In genomic region chr14:41873379-41874034, GRCh38 we compare ENCODE assay signal across 18 cellular contexts.
DNase-seq lines count a peak whose midpoint lies in the region; TF ChIP-seq lines count a peak whose summit lies in the region.
"Had no signal": no experiment of that assay in that cellular context is flagged by ENCODE, and none has a peak within 500 bp of the region (broad histone marks: within the 10 kb centered on the region; RNA-seq: fewer than 3 reads in every experiment).

No MANE protein-coding gene starts in this region.

- H3K79me2 ChIP-seq in fibroblast of lung (ENCODE audit: control insufficient read depth, insufficient read depth, low read length), result no peaks in the 10 kb centered on the region

- H3K9me3 ChIP-seq in fibroblast of lung (ENCODE audit: control insufficient read depth, insufficient read depth, low read depth, low read length) (no peaks in the 10 kb centered on the region), endodermal cell (ENCODE audit: control insufficient read depth, low read length) (peaks cover 12% of the 10 kb centered on the region)

- H3K36me3 ChIP-seq in fibroblast of lung (ENCODE audit: control insufficient read depth, insufficient read depth, low read length) (no peaks in the 10 kb centered on the region), endodermal cell (ENCODE audit: control insufficient read depth, insufficient read depth, low read length) (no peaks in the 10 kb centered on the region)

- TF ChIP-seq CTCF in AG10803 (conservative IDR thresholded peaks at IDR 0.05; ENCODE audit: low read length) (no peak), fibroblast of lung (conservative IDR thresholded peaks at IDR 0.05 in 1 of 2, IDR thresholded peaks at IDR 0.05 in 1 of 2; ENCODE audit: low read depth in 1 of 2, low read length in 2 of 2) (no peak), nephron (IDR thresholded peaks at IDR 0.05; ENCODE audit: unreplicated experiment in 3 of 3) (no peak), endodermal cell (conservative IDR thresholded peaks at IDR 0.05) (no peak)

- H3K27me3 Mint-ChIP-seq in nephron (ENCODE audit: low read depth) (no peaks in the 10 kb centered on the region), endodermal cell (ENCODE audit: insufficient read depth) (peaks cover 1% of the 10 kb centered on the region)
- H3K27me3 Mint-ChIP-seq: activated naive CD8-positive, alpha-beta T cell; naive thymus-derived CD8-positive, alpha-beta T cell; T-helper 17 cell had no signal

- H3K9me3 Mint-ChIP-seq in nephron, result peaks cover 7% of the 10 kb centered on the region
- peaks cover 4% of the 10 kb centered on the region for H3K9me3 Mint-ChIP-seq in endodermal cell

- H3K27ac Mint-ChIP-seq in nephron, result peak overlapping the region; percentile 90 to 91 (median 90)
- no peak overlapping the region for H3K27ac Mint-ChIP-seq in endodermal cell
- H3K27ac Mint-ChIP-seq: activated naive CD8-positive, alpha-beta T cell; naive thymus-derived CD8-positive, alpha-beta T cell; T-helper 17 cell had no signal

- H3K36me3 Mint-ChIP-seq in nephron (ENCODE audit: low read depth) (no peaks in the 10 kb centered on the region), endodermal cell (ENCODE audit: low read depth) (peaks cover 2% of the 10 kb centered on the region)
- H3K36me3 Mint-ChIP-seq: activated naive CD8-positive, alpha-beta T cell; naive thymus-derived CD8-positive, alpha-beta T cell had no signal

- H3K4me3 Mint-ChIP-seq in nephron (peak overlapping the region; percentile 5 to 55 (median 19)), endodermal cell (no peak overlapping the region)
- H3K4me3 Mint-ChIP-seq: activated naive CD8-positive, alpha-beta T cell; naive thymus-derived CD8-positive, alpha-beta T cell; T-helper 17 cell had no signal

- no CpG with 5 or more reads among the region's 2 CpGs for WGBS in endodermal cell (ENCODE audit: insufficient coverage in 1 of 2, insufficient read length in 1 of 2), 2 experiments

- DNase-seq in AG10803 (ENCODE audit: low read depth), result peak; percentile 41
- peak; percentile 10 for DNase-seq in NCI-H2171 (lab: John Stamatoyannopoulos, UW)
- peak; percentile 60 to 68 for DNase-seq in fibroblast of lung (ENCODE audit: low read depth in 2 of 2)
- DNase-seq in endodermal cell, result no peak
- DNase-seq in stimulated activated CD4-positive, alpha-beta T cell treated with anti-CD3 and anti-CD28 coated beads, Interleukin-12 subunit alpha, Interleukin-12 subunit beta, amount 100 ng/mL, for 4 hours, result no peak
- no peak for DNase-seq in C1 segment of cervical spinal cord (lab: John Stamatoyannopoulos, UW)
- DNase-seq in SHP77 (lab: John Stamatoyannopoulos, UW), result no peak
- DNase-seq: activated CD4-positive, alpha-beta T cell treated with anti-CD3 and anti-CD28 coated beads for 4 hours; activated T-cell treated with anti-CD3 and anti-CD28 coated beads, Interleukin-2, amount 50 U/mL, for 1 hour; AML-193; DMS153; left ventricle myocardium superior; naive thymus-derived CD8-positive, alpha-beta T cell; NCI-H2081; stimulated activated CD4-positive, alpha-beta T cell treated with anti-CD3 and anti-CD28 coated beads, Interleukin-4, amount 100 ng/mL, for 24 hours; T-helper 17 cell had no signal

- H3K4me3 ChIP-seq in AG10803 (ENCODE audit: low read length) (no peak overlapping the region), fibroblast of lung (replicated peaks in 1 of 4; ENCODE audit: control extremely low read depth in 1 of 4, insufficient read depth in 1 of 4, low read depth in 3 of 4, low read length in 4 of 4) (no peak overlapping the region), endodermal cell (ENCODE audit: low read length) (no peak overlapping the region)

- H3K4me1 Mint-ChIP-seq in nephron (peaks cover 34% of the 10 kb centered on the region), endodermal cell (peaks cover 20% of the 10 kb centered on the region)
- H3K4me1 Mint-ChIP-seq: naive thymus-derived CD8-positive, alpha-beta T cell; T-helper 17 cell had no signal

- H3K4me1 ChIP-seq in fibroblast of lung (ENCODE audit: control insufficient read depth, extremely low read depth, insufficient read depth, low read length), result no peaks in the 10 kb centered on the region
- H3K4me1 ChIP-seq in endodermal cell (ENCODE audit: control insufficient read depth, insufficient read depth, low read length), result no peaks in the 10 kb centered on the region

- H3K27ac ChIP-seq in fibroblast of lung (ENCODE audit: insufficient read depth, low read length), result no peak overlapping the region
- no peak overlapping the region for H3K27ac ChIP-seq in endodermal cell (ENCODE audit: low read depth, low read length)

- H3K27me3 ChIP-seq in fibroblast of lung (ENCODE audit: control insufficient read depth, insufficient read depth, low read length), result no peaks in the 10 kb centered on the region
- H3K27me3 ChIP-seq in endodermal cell (ENCODE audit: control insufficient read depth, insufficient read depth, low read length, poor library complexity, severe bottlenecking), result no peaks in the 10 kb centered on the region

- no peaks in the 10 kb centered on the region for H4K20me1 ChIP-seq in fibroblast of lung (ENCODE audit: control insufficient read depth, extremely low read depth, insufficient read depth, low read length)

- H3K9ac ChIP-seq in fibroblast of lung (ENCODE audit: insufficient read depth, low read length) (no peak overlapping the region), endodermal cell (ENCODE audit: extremely low read depth, low read length, poor library complexity, severe bottlenecking) (no peak overlapping the region)

- H2AFZ ChIP-seq in fibroblast of lung (ENCODE audit: low read length), result no peak overlapping the region

- H3K4me2 ChIP-seq in fibroblast of lung (ENCODE audit: extremely low read depth, insufficient read depth, low read length), result no peak overlapping the region

Comparison
In these comparisons a context has a peak if more than half of its experiments do, and no peak if none do; other contexts are left out.
1. DNase-seq: peak in AG10803 (single experiment), NCI-H2171 (single experiment) and fibroblast of lung (2 of 2); none in endodermal cell (single experiment), stimulated activated CD4-positive, alpha-beta T cell treated with anti-CD3 and anti-CD28 coated beads, Interleukin-12 subunit alpha, Interleukin-12 subunit beta, amount 100 ng/mL, for 4 hours (single experiment), C1 segment of cervical spinal cord (0 of 14) and SHP77 (0 of 2).